12 cellular contexts compared by ENCODE assay signal in the genomic region with DNA sequence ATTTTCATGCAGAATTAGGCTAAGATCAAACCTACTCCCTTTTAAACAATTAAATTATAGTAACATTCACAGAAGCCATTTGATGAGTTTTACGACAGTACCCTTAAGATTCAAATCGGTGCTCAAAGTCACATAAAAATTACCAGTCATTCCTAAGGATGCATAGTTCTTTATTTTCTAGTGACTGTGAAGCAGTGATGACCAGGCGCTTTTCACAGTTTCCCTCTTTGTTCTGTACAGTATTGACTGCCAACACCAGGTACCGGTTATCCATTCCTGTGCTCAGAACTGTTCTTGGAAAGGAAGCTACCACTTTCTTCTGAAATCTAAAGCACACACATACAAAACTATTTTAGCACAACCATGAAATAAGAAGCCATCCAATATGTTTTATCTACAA. TPM values are rescaled to one million over a fixed set of nuclear protein-coding genes. Genes with fewer than 3 reads are reported as not detected.
DNase-seq lines count a peak whose midpoint lies in the region; ATAC-seq and TF ChIP-seq lines count a peak whose summit lies in the region.
"Had no signal": no experiment of that assay in that cellular context is flagged by ENCODE, and none has a peak within 500 bp of the region (broad histone marks: within the 10 kb centered on the region; RNA-seq: fewer than 3 reads in every experiment).

No MANE protein-coding gene starts in this region.

- CTCF ChIA-PET in activated CD8-positive, alpha-beta memory T cell treated with anti-CD3 and anti-CD28 coated beads, Interleukin-2, amount 10 ng/mL, durations not matched to agents 7 days and 5 days (lab: Charles Lee) = interaction anchor here (0.7 kb wide), 1 partner anchor 917 kb away, joined by 3 read pairs; no protein-coding TSS in a partner anchor

- peaks cover 43% of the 10 kb centered on the region for H3K36me3 Mint-ChIP-seq in activated CD8-positive, alpha-beta memory T cell treated with anti-CD3 and anti-CD28 coated beads, Interleukin-2, amount 10 ng/mL, durations not matched to agents 7 days and 5 days
- peaks cover 27% of the 10 kb centered on the region for H3K36me3 Mint-ChIP-seq in brain
- H3K36me3 Mint-ChIP-seq in progenitor cell of endocrine pancreas (ENCODE audit: insufficient read depth) = peaks cover 4% of the 10 kb centered on the region

- TF ChIP-seq POLR2A in NB4 (IDR thresholded peaks at IDR 0.05; ENCODE audit: extremely low read depth, insufficient read length) = no peak

- ATAC-seq in activated CD8-positive, alpha-beta memory T cell treated with anti-CD3 and anti-CD28 coated beads, Interleukin-2, amount 10 ng/mL, durations not matched to agents 7 days and 5 days = no peak
- ATAC-seq in GM19351 (IDR thresholded peaks at IDR 0.05; ENCODE audit: unreplicated experiment) = no peak
- ATAC-seq in GM21360 (IDR thresholded peaks at IDR 0.05; ENCODE audit: unreplicated experiment) = no peak
- ATAC-seq: heart right ventricle had no signal

- peak overlapping the region; percentile 100 for H3K4me3 Mint-ChIP-seq in activated CD8-positive, alpha-beta memory T cell treated with anti-CD3 and anti-CD28 coated beads, Interleukin-2, amount 10 ng/mL, durations not matched to agents 7 days and 5 days
- peak overlapping the region; percentile 96 to 100 (median 99) for H3K4me3 Mint-ChIP-seq in brain
- peak overlapping the region; percentile 100 for H3K4me3 Mint-ChIP-seq in progenitor cell of endocrine pancreas (ENCODE audit: low read depth)

- no peaks in the 10 kb centered on the region for H3K27me3 Mint-ChIP-seq in activated CD8-positive, alpha-beta memory T cell treated with anti-CD3 and anti-CD28 coated beads, Interleukin-2, amount 10 ng/mL, durations not matched to agents 7 days and 5 days
- peaks cover 17% of the 10 kb centered on the region for H3K27me3 Mint-ChIP-seq in brain
- no peaks in the 10 kb centered on the region for H3K27me3 Mint-ChIP-seq in progenitor cell of endocrine pancreas

- H3K9me3 Mint-ChIP-seq in activated CD8-positive, alpha-beta memory T cell treated with anti-CD3 and anti-CD28 coated beads, Interleukin-2, amount 10 ng/mL, durations not matched to agents 7 days and 5 days (ENCODE audit: low read depth) = no peaks in the 10 kb centered on the region
- H3K9me3 Mint-ChIP-seq in brain (peaks cover 0 to 6% (median 0%) of the 10 kb centered on the region in 5 experiments), progenitor cell of endocrine pancreas (ENCODE audit: low read depth) (no peaks in the 10 kb centered on the region)

- no peak for DNase-seq in activated CD8-positive, alpha-beta memory T cell treated with anti-CD3 and anti-CD28 coated beads, Interleukin-2, amount 10 ng/mL, durations not matched to agents 7 days and 5 days
- DNase-seq in activated CD8-positive, alpha-beta memory T cell treated with anti-CD3 and anti-CD28 coated beads, Interleukin-2, amount 50 U/mL, for 4 hours = no peak
- DNase-seq in NB4 (ENCODE audit: low read depth) (peak; percentile 12), progenitor cell of endocrine pancreas (ENCODE audit: low spot score, unreplicated experiment) (no peak), DMS79 treated with DMSO at 0.1 percent for 48 hours (lab: John Stamatoyannopoulos, UW) (no peak)
- DNase-seq: activated CD4-positive, alpha-beta T cell treated with anti-CD3 and anti-CD28 coated beads, Interleukin-2, amount 50 U/mL, for 1 hour; heart right ventricle; NCI-H526 had no signal

- peaks cover 28% of the 10 kb centered on the region for H3K4me1 Mint-ChIP-seq in activated CD8-positive, alpha-beta memory T cell treated with anti-CD3 and anti-CD28 coated beads, Interleukin-2, amount 10 ng/mL, durations not matched to agents 7 days and 5 days
- H3K4me1 Mint-ChIP-seq in brain (peaks cover 20% of the 10 kb centered on the region), progenitor cell of endocrine pancreas (ENCODE audit: low read depth) (peaks cover 13% of the 10 kb centered on the region)

- no peak overlapping the region for H3K27ac Mint-ChIP-seq in activated CD8-positive, alpha-beta memory T cell treated with anti-CD3 and anti-CD28 coated beads, Interleukin-2, amount 10 ng/mL, durations not matched to agents 7 days and 5 days
- H3K27ac Mint-ChIP-seq in brain (peak overlapping the region in 2 of 5 experiments; percentile 58 to 72), progenitor cell of endocrine pancreas (no peak overlapping the region)

- peak overlapping the region; percentile 90 for H3K4me3 ChIP-seq in NB4 (ENCODE audit: low read depth, low read length)
- H3K4me3 ChIP-seq: right atrium auricular region had no signal

- TF ChIP-seq CTCF in NB4 (IDR thresholded peaks at IDR 0.05; ENCODE audit: low read depth, low read length) (no peak), brain (conservative IDR thresholded peaks at IDR 0.05) (no peak), progenitor cell of endocrine pancreas (IDR thresholded peaks at IDR 0.05; ENCODE audit: unreplicated experiment) (no peak)

RNA-seq across cellular contexts. Expression of a gene that starts 1.9 kb away (rescaled TPM):
- 10 to 100 TPM; 53.3 to 60.2 TPM for total RNA-seq in activated CD8-positive, alpha-beta memory T cell treated with anti-CD3 and anti-CD28 coated beads, Interleukin-2, amount 10 ng/mL, durations not matched to agents 7 days and 5 days
- 2.0 TPM for polyA plus RNA-seq in brain (ENCODE audit: insufficient read depth, low read depth, low replicate concordance)
- total RNA-seq in progenitor cell of endocrine pancreas = 33.3 and 34.5 TPM in 2 replicates

RNA-seq across cellular contexts. Expression of a gene that starts 57.5 kb away (rescaled TPM):
- 10 to 100 TPM; 17.9 to 18.8 TPM for total RNA-seq in activated CD8-positive, alpha-beta memory T cell treated with anti-CD3 and anti-CD28 coated beads, Interleukin-2, amount 10 ng/mL, durations not matched to agents 7 days and 5 days
- polyA plus RNA-seq in brain (ENCODE audit: insufficient read depth, low read depth, low replicate concordance) = 3.8 TPM
- total RNA-seq in progenitor cell of endocrine pancreas = 27.5 and 32.3 TPM in 2 replicates
